ENCODE assay signal across 1 cellular context in genomic region chr22:19982991-19983578, GRCh38.
A peak's percentile ranks its signal among the peaks of the same experiment; 100 is the strongest.
TF ChIP-seq lines count a peak whose summit lies in the region.

No MANE protein-coding gene starts in this region.

TF ChIP-seq in HepG2, 621 proteins besides CTCF, POLR2A, EP300 and RAD21:
- TF ChIP-seq PBX2 (CRISPR knock-in tag; IDR thresholded peaks at IDR 0.05), result no peak
- TF ChIP-seq AGO2 (optimal IDR thresholded peaks at IDR 0.05; ENCODE audit: low read depth, low read length), result peak; percentile 26
TF ChIP-seq in HepG2: peak in this region for 1.
